In the genomic region with DNA sequence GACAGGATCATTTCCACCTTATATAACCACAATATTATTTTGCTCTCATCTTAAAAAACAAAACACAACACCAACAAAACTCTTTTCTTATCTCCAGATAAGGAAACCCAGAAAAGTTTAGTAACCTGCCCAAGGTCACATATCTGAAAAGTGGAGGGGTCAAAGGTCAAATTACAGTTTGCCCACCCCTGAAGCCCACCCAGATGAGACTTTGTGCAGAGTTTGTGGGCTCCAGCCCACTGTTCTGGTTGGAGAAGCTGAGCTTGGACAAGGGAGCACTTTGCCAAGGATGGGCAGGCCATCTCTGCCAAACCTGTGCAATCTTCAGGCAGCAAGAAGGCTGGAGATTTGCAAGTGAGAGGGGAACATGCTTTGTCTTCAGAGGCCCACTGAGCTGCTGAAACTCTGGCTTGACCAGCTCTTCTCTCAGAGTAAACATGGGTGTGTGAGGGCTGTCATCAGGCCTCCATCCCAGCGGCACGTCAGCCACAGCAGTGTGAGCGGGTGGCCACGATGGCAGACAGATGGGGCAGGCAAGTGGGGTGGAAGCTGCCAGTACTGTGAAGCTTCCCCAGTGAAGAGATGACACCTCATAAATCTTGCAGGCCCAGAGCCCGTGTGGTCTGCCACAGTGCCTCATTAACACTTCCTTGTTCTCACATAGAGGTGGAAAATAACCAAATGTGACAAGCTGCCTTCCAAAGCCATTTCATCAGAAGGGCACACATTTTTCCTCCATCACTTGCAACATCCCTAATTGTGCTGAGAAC, we compare ENCODE assay signal across 1 cellular context.
TF ChIP-seq lines count a peak whose summit lies in the region.

No MANE protein-coding gene starts in this region.

TF ChIP-seq in IMR-90, 13 proteins besides CTCF, POLR2A, EP300 and RAD21 (continued from another document):
- TF ChIP-seq, protein P1, sequence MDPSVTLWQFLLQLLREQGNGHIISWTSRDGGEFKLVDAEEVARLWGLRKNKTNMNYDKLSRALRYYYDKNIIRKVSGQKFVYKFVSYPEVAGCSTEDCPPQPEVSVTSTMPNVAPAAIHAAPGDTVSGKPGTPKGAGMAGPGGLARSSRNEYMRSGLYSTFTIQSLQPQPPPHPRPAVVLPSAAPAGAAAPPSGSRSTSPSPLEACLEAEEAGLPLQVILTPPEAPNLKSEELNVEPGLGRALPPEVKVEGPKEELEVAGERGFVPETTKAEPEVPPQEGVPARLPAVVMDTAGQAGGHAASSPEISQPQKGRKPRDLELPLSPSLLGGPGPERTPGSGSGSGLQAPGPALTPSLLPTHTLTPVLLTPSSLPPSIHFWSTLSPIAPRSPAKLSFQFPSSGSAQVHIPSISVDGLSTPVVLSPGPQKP (IDR thresholded peaks at IDR 0.05; ENCODE audit: borderline replicate concordance, low read depth, low read length): no peak
- no peak for TF ChIP-seq CHD1 (IDR thresholded peaks at IDR 0.05; ENCODE audit: low read depth, low read length)
TF ChIP-seq in IMR-90: peak in this region for 0.
